11 cellular contexts compared by ENCODE assay signal in the genomic region with DNA sequence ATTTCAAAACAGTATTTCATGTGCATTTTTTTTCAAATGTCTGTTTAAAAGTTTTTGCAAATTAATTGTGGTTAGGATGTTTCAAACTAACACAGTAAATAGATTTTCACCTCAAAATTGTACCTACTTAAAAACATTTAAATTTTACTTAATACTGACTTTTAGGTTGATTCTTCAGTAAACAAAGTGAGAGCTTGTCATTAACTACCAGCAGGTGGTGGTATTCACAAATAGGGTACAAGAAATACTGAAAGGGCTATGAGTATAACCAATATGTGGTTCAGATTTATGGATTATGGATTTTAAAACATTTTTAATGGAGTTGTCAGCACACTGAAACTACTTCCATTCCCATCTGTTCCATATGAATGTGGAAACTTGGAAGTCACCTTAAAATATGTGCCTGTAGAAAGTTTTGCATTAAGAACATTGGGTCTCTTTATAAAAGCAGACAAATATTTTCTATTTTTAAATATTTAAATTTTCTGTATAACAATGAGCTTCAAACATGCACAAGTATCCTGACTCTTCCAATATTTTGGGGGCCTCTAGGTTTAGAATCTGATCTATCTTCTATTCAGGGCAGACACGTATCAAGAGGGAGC.
DNase-seq lines count a peak whose midpoint lies in the region; ATAC-seq, FAIRE-seq and TF ChIP-seq lines count a peak whose summit lies in the region.
"Had no signal": no experiment of that assay in that cellular context is flagged by ENCODE, and none has a peak within 500 bp of the region (broad histone marks: within the 10 kb centered on the region; RNA-seq: fewer than 3 reads in every experiment).

No MANE protein-coding gene starts in this region.

- no peaks in the 10 kb centered on the region for H3K36me3 ChIP-seq in heart left ventricle
- H3K36me3 ChIP-seq in upper lobe of left lung = no peaks in the 10 kb centered on the region
- H3K36me3 ChIP-seq: SJCRH30 had no signal

- FAIRE-seq in endometrium (lab: Jason Lieb, UNC) = peak; percentile 53

- DNase-seq in heart left ventricle (no peak), left ventricle myocardium superior (no peak), NCI-H460 (ENCODE audit: extremely low read depth, low read depth) (peak; percentile 11), upper lobe of left lung (no peak), substantia nigra (lab: John Stamatoyannopoulos, UW) (no peak)
- DNase-seq: amygdala; stimulated activated CD8-positive, alpha-beta memory T cell treated with anti-CD3 and anti-CD28 coated beads, Interleukin-4, amount 100 ng/mL, for 48 hours had no signal

- peaks cover 0 to 5% (median 0%) of the 10 kb centered on the region in 12 donors for H3K4me1 ChIP-seq in heart left ventricle
- peaks cover 0 to 9% (median 0%) of the 10 kb centered on the region in 4 donors for H3K4me1 ChIP-seq in upper lobe of left lung

- H3K27me3 ChIP-seq in heart left ventricle = peaks cover 0 to 6% (median 0%) of the 10 kb centered on the region in 9 donors
- no peaks in the 10 kb centered on the region for H3K27me3 ChIP-seq in upper lobe of left lung
- H3K27me3 ChIP-seq: SJCRH30 had no signal

- intact Hi-C loops in heart left ventricle (cut with DNase I) (loop anchor here in 2 of 10 donors (5.0 kb wide), 2 partner anchors 194 to 354 kb away; a partner anchor contains a TSS), left ventricle myocardium superior (cut with micrococcal nuclease) (no loop called here)

- TF ChIP-seq POLR2A in heart left ventricle (IDR thresholded peaks at IDR 0.05) (no peak), upper lobe of left lung (IDR thresholded peaks at IDR 0.05) (no peak)

- H3K4me3 ChIP-seq in heart left ventricle (no peak overlapping the region), upper lobe of left lung (no peak overlapping the region)
- H3K4me3 ChIP-seq: SJCRH30 had no signal

- 45 to 94% (median 92%) methylated on average over 1 of the region's 1 CpG for WGBS in heart left ventricle, 4 donors
- WGBS in upper lobe of left lung, 2 donors = 90 to 96% methylated on average over 1 of the region's 1 CpG

- TF ChIP-seq EP300 in upper lobe of left lung (IDR thresholded peaks at IDR 0.05) = no peak

- H3K27ac ChIP-seq in heart left ventricle (no peak overlapping the region), upper lobe of left lung (no peak overlapping the region), substantia nigra (ENCODE audit: low read depth, low read length, poor library complexity, severe bottlenecking) (no peak overlapping the region)
- H3K27ac ChIP-seq: SJCRH30 had no signal

- no peak for ATAC-seq in heart left ventricle
- no peak for ATAC-seq in left ventricle myocardium superior
- no peak for ATAC-seq in upper lobe of left lung (ENCODE audit: low FRiP score in 2 of 2)
- ATAC-seq in HG03442 (IDR thresholded peaks at IDR 0.05; ENCODE audit: unreplicated experiment) = no peak
- no peak for ATAC-seq in GM19395 (IDR thresholded peaks at IDR 0.05; ENCODE audit: unreplicated experiment)

- TF ChIP-seq CTCF in heart left ventricle (IDR thresholded peaks at IDR 0.05) (peak in 10 of 12 donors; percentile 7 to 58 (median 34)), upper lobe of left lung (IDR thresholded peaks at IDR 0.05) (peak in 5 of 6 experiments; percentile 11 to 30 (median 23))

- H3K9me3 ChIP-seq in heart left ventricle = no peaks in the 10 kb centered on the region
- no peaks in the 10 kb centered on the region for H3K9me3 ChIP-seq in upper lobe of left lung
- H3K9me3 ChIP-seq: SJCRH30 had no signal
